ENCODE assay signal across 8 cellular contexts in genomic region chr7:147547252-147547897, GRCh38.
DNase-seq lines count a peak whose midpoint lies in the region; ATAC-seq and TF ChIP-seq lines count a peak whose summit lies in the region.

No MANE protein-coding gene starts in this region.

- intact Hi-C loops in OCI-LY7 (cut with micrococcal nuclease; ENCODE audit: unreplicated experiment), result no loop called here

- H3K4me2 ChIP-seq in OCI-LY7 (ENCODE audit: low read length), result no peak overlapping the region

- H3K27me3 ChIP-seq in H7 (ENCODE audit: control insufficient read depth, insufficient read depth, low read length), result no peaks in the 10 kb centered on the region
- H3K27me3 ChIP-seq in gastroesophageal sphincter, result no peaks in the 10 kb centered on the region

- no peak overlapping the region for H2AFZ ChIP-seq in OCI-LY7 (ENCODE audit: low read length)

- H3K79me2 ChIP-seq in OCI-LY7 (ENCODE audit: insufficient read depth, low read depth, low read length), result no peaks in the 10 kb centered on the region

- no TSS peak for BruUV-seq in OCI-LY7 (replicated peaks; lab: Mats Ljungman, UMichigan)

- no peak overlapping the region for H3K27ac ChIP-seq in OCI-LY7 (ENCODE audit: low read depth, low read length, poor library complexity, severe bottlenecking)
- no peak overlapping the region for H3K27ac ChIP-seq in gastroesophageal sphincter

- H3K36me3 ChIP-seq in H7 (replicated peaks; ENCODE audit: control insufficient read depth, insufficient read depth, low read length) (no peaks in the 10 kb centered on the region), OCI-LY7 (ENCODE audit: insufficient read depth, low read length) (no peaks in the 10 kb centered on the region), gastroesophageal sphincter (no peaks in the 10 kb centered on the region)

- POLR2A ChIA-PET in OCI-LY7 (lab: Charles Lee), result no interaction called here

- CTCF ChIA-PET in OCI-LY7 (lab: Charles Lee; ENCODE audit: unreplicated experiment), result no interaction called here

- H3K4me1 ChIP-seq in OCI-LY7 (ENCODE audit: insufficient read depth, low read length, poor library complexity, severe bottlenecking) (no peaks in the 10 kb centered on the region), gastroesophageal sphincter (no peaks in the 10 kb centered on the region)

- H3K9me3 ChIP-seq in OCI-LY7 (ENCODE audit: low read length) (no peaks in the 10 kb centered on the region), gastroesophageal sphincter (no peaks in the 10 kb centered on the region)

- DNase-seq in AML-193 (lab: John Stamatoyannopoulos, UW) (peak; percentile 32 to 45), H7 (peak; percentile 43), OCI-LY7 (ENCODE audit: low spot score) (peak; percentile 11), globus pallidus (ENCODE audit: low spot score) (peak; percentile 36), activated T-cell treated with anti-CD3 and anti-CD28 coated beads for 4 hours (no peak), KG1 (lab: John Stamatoyannopoulos, UW) (no peak)

- no peaks in the 10 kb centered on the region for H3K9me2 ChIP-seq in OCI-LY7 (ENCODE audit: insufficient read depth, low read length)

- H4K20me1 ChIP-seq in OCI-LY7 (ENCODE audit: insufficient read depth, low read length), result no peaks in the 10 kb centered on the region

- H3K4me3 ChIP-seq in H7 (ENCODE audit: insufficient read depth, low read depth, low read length) (no peak overlapping the region), OCI-LY7 (ENCODE audit: low read depth, low read length, poor library complexity, severe bottlenecking) (no peak overlapping the region), gastroesophageal sphincter (no peak overlapping the region)

- no peak for TF ChIP-seq POLR2A in gastroesophageal sphincter (IDR thresholded peaks at IDR 0.05)

- no peak for ATAC-seq in HG02571 (IDR thresholded peaks at IDR 0.05; ENCODE audit: unreplicated experiment)
- no peak for ATAC-seq in gastroesophageal sphincter

- 76 to 82% methylated on average over 6 of the region's 6 CpGs for WGBS in gastroesophageal sphincter (ENCODE audit: low coverage in 1 of 2), 2 donors

- peak; percentile 71 for TF ChIP-seq CTCF in OCI-LY7 (conservative IDR thresholded peaks at IDR 0.05; ENCODE audit: low read length)
- TF ChIP-seq CTCF in gastroesophageal sphincter (IDR thresholded peaks at IDR 0.05), result peak in 2 of 4 experiments; percentile 11 to 24

- TF ChIP-seq EP300 in gastroesophageal sphincter (IDR thresholded peaks at IDR 0.05), result no peak

Comparison
In these comparisons a context has a peak if more than half of its experiments do, and no peak if none do; other contexts are left out.
1. DNase-seq: peak in AML-193 (2 of 2), H7 (single experiment), OCI-LY7 (single experiment) and globus pallidus (single experiment); none in activated T-cell treated with anti-CD3 and anti-CD28 coated beads for 4 hours (single experiment) and KG1 (single experiment).